In the genomic region with DNA sequence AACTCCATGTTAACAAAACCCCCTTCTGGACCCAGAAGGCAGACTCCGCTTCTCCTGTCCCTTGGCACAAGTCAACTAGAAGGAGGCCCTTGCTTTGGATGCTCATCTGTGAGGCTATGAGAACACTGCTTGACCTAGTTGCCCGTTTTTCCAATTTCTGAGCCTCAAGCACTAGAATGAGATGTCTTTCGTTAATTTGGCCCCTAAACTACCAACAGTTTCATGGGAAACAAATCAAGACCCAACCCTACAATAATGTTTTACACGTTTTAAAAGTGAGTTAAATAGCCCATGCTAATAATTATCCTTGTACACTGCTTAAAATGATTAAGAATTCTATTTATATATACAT, we compare ENCODE assay signal across 8 cellular contexts. TPM values are rescaled to one million over a fixed set of nuclear protein-coding genes. Genes with fewer than 3 reads are reported as not detected.
DNase-seq lines count a peak whose midpoint lies in the region; ATAC-seq and TF ChIP-seq lines count a peak whose summit lies in the region.

No MANE protein-coding gene starts in this region.

- peak overlapping the region; percentile 70 to 91 for H3K4me3 ChIP-seq in ascending aorta
- peak overlapping the region; percentile 71 to 100 (median 95) for H3K4me3 ChIP-seq in liver (ENCODE audit: low read depth in 1 of 3, low read length in 3 of 3)
- peak overlapping the region; percentile 37 to 88 (median 45) for H3K4me3 ChIP-seq in thyroid gland (replicated peaks in 1 of 3)

- H3K9me3 ChIP-seq in ascending aorta (no peaks in the 10 kb centered on the region), liver (ENCODE audit: control insufficient read depth in 4 of 4, low read length in 3 of 4) (no peaks in the 10 kb centered on the region), thyroid gland (no peaks in the 10 kb centered on the region)

- no peaks in the 10 kb centered on the region for H3K27me3 ChIP-seq in ascending aorta
- H3K27me3 ChIP-seq in liver (ENCODE audit: control insufficient read depth in 4 of 4, insufficient read depth in 4 of 4, low read length in 3 of 4) = no peaks in the 10 kb centered on the region
- H3K27me3 ChIP-seq in thyroid gland = no peaks in the 10 kb centered on the region

- peak overlapping the region; percentile 18 to 34 for H3K9ac ChIP-seq in liver (ENCODE audit: low read depth in 1 of 2, low read length in 2 of 2)

- H3K27me3 Mint-ChIP-seq in activated CD4-positive, alpha-beta T cell treated with anti-CD3 and anti-CD28 coated beads, Interleukin-2, amount 10 ng/mL, durations not matched to agents 24 days and 14 days = no peaks in the 10 kb centered on the region

- peak overlapping the region; percentile 91 for H3K4me3 Mint-ChIP-seq in activated CD4-positive, alpha-beta T cell treated with anti-CD3 and anti-CD28 coated beads, Interleukin-2, amount 10 ng/mL, durations not matched to agents 24 days and 14 days

- no peak for DNase-seq in activated CD4-positive, alpha-beta T cell treated with anti-CD3 and anti-CD28 coated beads, Interleukin-2, amount 10 ng/mL, durations not matched to agents 24 days and 14 days
- DNase-seq in activated CD4-positive, alpha-beta T cell treated with anti-CD3 and anti-CD28 coated beads for 48 hours = no peak
- DNase-seq in ascending aorta (ENCODE audit: low spot score in 2 of 2) (no peak), thyroid gland (no peak), kidney glomerular epithelial cell (lab: John Stamatoyannopoulos, UW) (no peak)

- peak overlapping the region; percentile 98 to 99 for H3K27ac ChIP-seq in ascending aorta
- peak overlapping the region; percentile 90 to 99 for H3K27ac ChIP-seq in liver (ENCODE audit: low read depth in 1 of 2, low read length in 2 of 2)
- H3K27ac ChIP-seq in thyroid gland = peak overlapping the region; percentile 93 to 100 (median 98)

- ATAC-seq in GM18909 (IDR thresholded peaks at IDR 0.05; ENCODE audit: poor library complexity, unreplicated experiment) (no peak), HG02610 (IDR thresholded peaks at IDR 0.05; ENCODE audit: unreplicated experiment) (no peak)

- no peak for TF ChIP-seq RAD21 in liver (IDR thresholded peaks at IDR 0.05)

- no peak for TF ChIP-seq POLR2A in thyroid gland (IDR thresholded peaks at IDR 0.05)

- H3K36me3 ChIP-seq in ascending aorta = no peaks in the 10 kb centered on the region
- no peaks in the 10 kb centered on the region for H3K36me3 ChIP-seq in liver (ENCODE audit: control insufficient read depth in 4 of 4, insufficient read depth in 3 of 4, low read depth in 1 of 4, low read length in 3 of 4)
- H3K36me3 ChIP-seq in thyroid gland = no peaks in the 10 kb centered on the region

- H3K9me3 Mint-ChIP-seq in activated CD4-positive, alpha-beta T cell treated with anti-CD3 and anti-CD28 coated beads, Interleukin-2, amount 10 ng/mL, durations not matched to agents 24 days and 14 days = peaks cover 19% of the 10 kb centered on the region

- TF ChIP-seq CTCF in ascending aorta (IDR thresholded peaks at IDR 0.05) (no peak), liver (IDR thresholded peaks at IDR 0.05; ENCODE audit: low read depth, low read length, missing input control) (no peak), thyroid gland (IDR thresholded peaks at IDR 0.05) (no peak)

- H3K36me3 Mint-ChIP-seq in activated CD4-positive, alpha-beta T cell treated with anti-CD3 and anti-CD28 coated beads, Interleukin-2, amount 10 ng/mL, durations not matched to agents 24 days and 14 days (ENCODE audit: low read depth) = peaks cover 7% of the 10 kb centered on the region

- WGBS in liver = 77% methylated on average over 4 of the region's 4 CpGs
- WGBS in thyroid gland, 2 donors = 78 to 90% methylated on average over 4 of the region's 4 CpGs

- H3K27ac Mint-ChIP-seq in activated CD4-positive, alpha-beta T cell treated with anti-CD3 and anti-CD28 coated beads, Interleukin-2, amount 10 ng/mL, durations not matched to agents 24 days and 14 days = peak overlapping the region; percentile 98

- intact Hi-C loops in activated CD4-positive, alpha-beta T cell treated with anti-CD3 and anti-CD28 coated beads, Interleukin-2, amount 10 ng/mL, durations not matched to agents 24 days and 14 days (cut with micrococcal nuclease) = loop anchor here (2.0 kb wide), 5 partner anchors 13 to 783 kb away; no protein-coding TSS in a partner anchor
- intact Hi-C loops in ascending aorta (cut with DNase I) = loop anchor here (2.0 kb wide), 1 partner anchor 419 kb away; no protein-coding TSS in a partner anchor
- intact Hi-C loops in thyroid gland (cut with DNase I) = loop anchor here (10.0 kb wide), 3 partner anchors 391 to 481 kb away; no protein-coding TSS in a partner anchor

- peaks cover 0 to 2% of the 10 kb centered on the region in 2 donors for H3K4me1 ChIP-seq in ascending aorta
- peaks cover 0 to 13% (median 6%) of the 10 kb centered on the region in 4 donors for H3K4me1 ChIP-seq in liver (ENCODE audit: control insufficient read depth in 4 of 4, insufficient read depth in 4 of 4, low read length in 3 of 4)
- peaks cover 9 to 11% of the 10 kb centered on the region in 2 donors for H3K4me1 ChIP-seq in thyroid gland

- H3K4me1 Mint-ChIP-seq in activated CD4-positive, alpha-beta T cell treated with anti-CD3 and anti-CD28 coated beads, Interleukin-2, amount 10 ng/mL, durations not matched to agents 24 days and 14 days = peaks cover 29% of the 10 kb centered on the region

TF ChIP-seq in liver, 16 proteins besides CTCF, POLR2A, EP300 and RAD21:
- TF ChIP-seq, protein P1, sequence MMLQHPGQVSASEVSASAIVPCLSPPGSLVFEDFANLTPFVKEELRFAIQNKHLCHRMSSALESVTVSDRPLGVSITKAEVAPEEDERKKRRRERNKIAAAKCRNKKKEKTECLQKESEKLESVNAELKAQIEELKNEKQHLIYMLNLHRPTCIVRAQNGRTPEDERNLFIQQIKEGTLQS (IDR thresholded peaks at IDR 0.05) = no peak
- TF ChIP-seq, protein P2, sequence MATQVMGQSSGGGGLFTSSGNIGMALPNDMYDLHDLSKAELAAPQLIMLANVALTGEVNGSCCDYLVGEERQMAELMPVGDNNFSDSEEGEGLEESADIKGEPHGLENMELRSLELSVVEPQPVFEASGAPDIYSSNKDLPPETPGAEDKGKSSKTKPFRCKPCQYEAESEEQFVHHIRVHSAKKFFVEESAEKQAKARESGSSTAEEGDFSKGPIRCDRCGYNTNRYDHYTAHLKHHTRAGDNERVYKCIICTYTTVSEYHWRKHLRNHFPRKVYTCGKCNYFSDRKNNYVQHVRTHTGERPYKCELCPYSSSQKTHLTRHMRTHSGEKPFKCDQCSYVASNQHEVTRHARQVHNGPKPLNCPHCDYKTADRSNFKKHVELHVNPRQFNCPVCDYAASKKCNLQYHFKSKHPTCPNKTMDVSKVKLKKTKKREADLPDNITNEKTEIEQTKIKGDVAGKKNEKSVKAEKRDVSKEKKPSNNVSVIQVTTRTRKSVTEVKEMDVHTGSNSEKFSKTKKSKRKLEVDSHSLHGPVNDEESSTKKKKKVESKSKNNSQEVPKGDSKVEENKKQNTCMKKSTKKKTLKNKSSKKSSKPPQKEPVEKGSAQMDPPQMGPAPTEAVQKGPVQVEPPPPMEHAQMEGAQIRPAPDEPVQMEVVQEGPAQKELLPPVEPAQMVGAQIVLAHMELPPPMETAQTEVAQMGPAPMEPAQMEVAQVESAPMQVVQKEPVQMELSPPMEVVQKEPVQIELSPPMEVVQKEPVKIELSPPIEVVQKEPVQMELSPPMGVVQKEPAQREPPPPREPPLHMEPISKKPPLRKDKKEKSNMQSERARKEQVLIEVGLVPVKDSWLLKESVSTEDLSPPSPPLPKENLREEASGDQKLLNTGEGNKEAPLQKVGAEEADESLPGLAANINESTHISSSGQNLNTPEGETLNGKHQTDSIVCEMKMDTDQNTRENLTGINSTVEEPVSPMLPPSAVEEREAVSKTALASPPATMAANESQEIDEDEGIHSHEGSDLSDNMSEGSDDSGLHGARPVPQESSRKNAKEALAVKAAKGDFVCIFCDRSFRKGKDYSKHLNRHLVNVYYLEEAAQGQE (IDR thresholded peaks at IDR 0.05) = no peak
- TF ChIP-seq, protein P3, sequence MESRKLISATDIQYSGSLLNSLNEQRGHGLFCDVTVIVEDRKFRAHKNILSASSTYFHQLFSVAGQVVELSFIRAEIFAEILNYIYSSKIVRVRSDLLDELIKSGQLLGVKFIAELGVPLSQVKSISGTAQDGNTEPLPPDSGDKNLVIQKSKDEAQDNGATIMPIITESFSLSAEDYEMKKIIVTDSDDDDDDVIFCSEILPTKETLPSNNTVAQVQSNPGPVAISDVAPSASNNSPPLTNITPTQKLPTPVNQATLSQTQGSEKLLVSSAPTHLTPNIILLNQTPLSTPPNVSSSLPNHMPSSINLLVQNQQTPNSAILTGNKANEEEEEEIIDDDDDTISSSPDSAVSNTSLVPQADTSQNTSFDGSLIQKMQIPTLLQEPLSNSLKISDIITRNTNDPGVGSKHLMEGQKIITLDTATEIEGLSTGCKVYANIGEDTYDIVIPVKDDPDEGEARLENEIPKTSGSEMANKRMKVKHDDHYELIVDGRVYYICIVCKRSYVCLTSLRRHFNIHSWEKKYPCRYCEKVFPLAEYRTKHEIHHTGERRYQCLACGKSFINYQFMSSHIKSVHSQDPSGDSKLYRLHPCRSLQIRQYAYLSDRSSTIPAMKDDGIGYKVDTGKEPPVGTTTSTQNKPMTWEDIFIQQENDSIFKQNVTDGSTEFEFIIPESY (IDR thresholded peaks at IDR 0.05) = no peak
- TF ChIP-seq, protein P4, sequence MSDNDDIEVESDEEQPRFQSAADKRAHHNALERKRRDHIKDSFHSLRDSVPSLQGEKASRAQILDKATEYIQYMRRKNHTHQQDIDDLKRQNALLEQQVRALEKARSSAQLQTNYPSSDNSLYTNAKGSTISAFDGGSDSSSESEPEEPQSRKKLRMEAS (IDR thresholded peaks at IDR 0.05) = no peak
- TF ChIP-seq HNF4G (IDR thresholded peaks at IDR 0.05) = no peak
- no peak for TF ChIP-seq TAF1 (conservative IDR thresholded peaks at IDR 0.05)
- TF ChIP-seq HNF4A (conservative IDR thresholded peaks at IDR 0.05) = no peak
- TF ChIP-seq SP1 (IDR thresholded peaks at IDR 0.05) = no peak
- TF ChIP-seq GABPA (IDR thresholded peaks at IDR 0.05 in 1 of 2, conservative IDR thresholded peaks at IDR 0.05 in 1 of 2) = no peak
- no peak for TF ChIP-seq FOXA2 (IDR thresholded peaks at IDR 0.05)
- no peak for TF ChIP-seq FOXA1 (IDR thresholded peaks at IDR 0.05)

RNA-seq across cellular contexts. Expression of a gene that starts 2.2 kb away (rescaled TPM):
- total RNA-seq in activated CD4-positive, alpha-beta T cell treated with anti-CD3 and anti-CD28 coated beads, Interleukin-2, amount 10 ng/mL, durations not matched to agents 24 days and 14 days = 62.2 and 64.7 TPM in 2 replicates
- total RNA-seq in ascending aorta (18.4 TPM), liver (10 to 100 TPM; 27.3 to 36.4 TPM), thyroid gland (10 to 100 TPM; 59.4 to 67.7 (median 65.3) TPM)
- polyA plus RNA-seq in liver = 10 to 100 TPM; 24.5 to 30.7 TPM

Comparison
In these comparisons a context has a peak if more than half of its experiments do, and no peak if none do; other contexts are left out.
1. H3K4me3 ChIP-seq: peak in every context shown above with its lines; median percentile 95 in liver; 80 in ascending aorta; 45 in thyroid gland.